Comparison of ENCODE assay signal across 25 cellular contexts in genomic region chr4:16952896-16953605, GRCh38. TPM values are rescaled to one million over a fixed set of nuclear protein-coding genes. Genes with fewer than 3 reads are reported as not detected.
A peak's percentile ranks its signal among the peaks of the same experiment; 100 is the strongest.
DNase-seq lines count a peak whose midpoint lies in the region; ATAC-seq, FAIRE-seq and TF ChIP-seq lines count a peak whose summit lies in the region.
"Had no signal": no experiment of that assay in that cellular context is flagged by ENCODE, and none has a peak within 500 bp of the region (broad histone marks: within the 10 kb centered on the region; RNA-seq: fewer than 3 reads in every experiment).

No MANE protein-coding gene starts in this region.

- H2AFZ ChIP-seq in GM23338 (peak overlapping the region; percentile 68), astrocyte (ENCODE audit: low read depth, low read length) (peak overlapping the region; percentile 43)

- peaks cover 4% of the 10 kb centered on the region for H3K9me3 ChIP-seq in astrocyte (ENCODE audit: insufficient read depth, low read depth, low read length)
- H3K9me3 ChIP-seq in thoracic aorta: peaks cover 4% of the 10 kb centered on the region

- peak overlapping the region; percentile 5 for H3K9ac ChIP-seq in astrocyte (ENCODE audit: low read length)
- H3K9ac ChIP-seq: KMS-11 had no signal

- peak; percentile 26 for FAIRE-seq in astrocyte (lab: Jason Lieb, UNC)
- FAIRE-seq: HTR-8/SVneo, TTC549 had no signal

- TF ChIP-seq CTCF in GM23338 (conservative IDR thresholded peaks at IDR 0.05; ENCODE audit: low read depth in 2 of 2) (no peak), astrocyte (IDR thresholded peaks at IDR 0.05; ENCODE audit: insufficient read depth, low read depth, low read length) (no peak), thoracic aorta (IDR thresholded peaks at IDR 0.05) (no peak), mesothelial cell of epicardium (IDR thresholded peaks at IDR 0.05; ENCODE audit: unreplicated experiment) (no peak)

- no peaks in the 10 kb centered on the region for H3K79me2 ChIP-seq in GM23338 (replicated peaks; ENCODE audit: insufficient read depth)
- H3K79me2 ChIP-seq in astrocyte (ENCODE audit: insufficient read depth, low read length): no peaks in the 10 kb centered on the region

- DNase-seq in GM23338 (ENCODE audit: low spot score) (no peak), astrocyte (ENCODE audit: low read depth) (peak; percentile 79), fibroblast of peridontal ligament (ENCODE audit: extremely low read depth) (peak; percentile 17), thoracic aorta (ENCODE audit: low spot score) (no peak), mucosa of gallbladder (ENCODE audit: low spot score) (no peak), mesothelial cell of epicardium (ENCODE audit: low spot score in 2 of 2, unreplicated experiment in 2 of 2) (no peak)
- DNase-seq: activated CD4-positive, CD25-positive, alpha-beta regulatory T cell treated with anti-CD3 and anti-CD28 coated beads, Interleukin-2, amount 50 U/mL, for 72 hours; activated CD8-positive, alpha-beta memory T cell treated with anti-CD3 and anti-CD28 coated beads for 24 hours; activated naive CD4-positive, alpha-beta T cell; activated T-cell treated with anti-CD3 and anti-CD28 coated beads, Interleukin-2, amount 50 U/mL, for 4 hours; amygdala; COR-L47; DMS79; kidney glomerular epithelial cell; naive B cell; NCI-H1694; NCI-H2171 treated with DMSO at 0.1 percent for 48 hours; NCI-H526 treated with DMSO at 0.1 percent for 48 hours; ovary; stimulated activated CD8-positive, alpha-beta memory T cell treated with anti-CD3 and anti-CD28 coated beads, Interleukin-4, amount 100 ng/mL, for 48 hours; SW 1271 had no signal

- ATAC-seq in GM23338: no peak
- no peak for ATAC-seq in thoracic aorta (ENCODE audit: insufficient number of reproducible peaks, low FRiP score, low read depth)
- no peak for ATAC-seq in GM19023 (IDR thresholded peaks at IDR 0.05; ENCODE audit: unreplicated experiment)
- ATAC-seq: activated T-cell treated with anti-CD3 and anti-CD28 coated beads, Interleukin-2, amount 50 U/mL, for 4 hours had no signal

- H3K4me2 ChIP-seq in GM23338 (no peak overlapping the region), astrocyte (ENCODE audit: low read length) (peak overlapping the region; percentile 62)
- H3K4me2 ChIP-seq: KMS-11 had no signal

- H3K4me3 Mint-ChIP-seq in GM23338: no peak overlapping the region
- H3K4me3 Mint-ChIP-seq in astrocyte (ENCODE audit: unreplicated experiment): no peak overlapping the region
- H3K4me3 Mint-ChIP-seq in mesothelial cell of epicardium: no peak overlapping the region
- H3K4me3 Mint-ChIP-seq: activated T-cell treated with anti-CD3 and anti-CD28 coated beads, Interleukin-2, amount 50 U/mL, for 4 hours had no signal

- H3K9me3 Mint-ChIP-seq in GM23338 (peaks cover 19% of the 10 kb centered on the region), astrocyte (ENCODE audit: unreplicated experiment) (peaks cover 9% of the 10 kb centered on the region), mesothelial cell of epicardium (peaks cover 15% of the 10 kb centered on the region)

- H3K27me3 ChIP-seq in GM23338 (ENCODE audit: insufficient read depth) (no peaks in the 10 kb centered on the region), astrocyte (ENCODE audit: insufficient read depth, low read length) (no peaks in the 10 kb centered on the region), thoracic aorta (replicated peaks; ENCODE audit: insufficient read depth) (no peaks in the 10 kb centered on the region)
- H3K27me3 ChIP-seq: ovary had no signal

- peaks cover 16% of the 10 kb centered on the region for H3K36me3 Mint-ChIP-seq in GM23338 (ENCODE audit: low read depth)
- no peaks in the 10 kb centered on the region for H3K36me3 Mint-ChIP-seq in astrocyte (ENCODE audit: low read depth, unreplicated experiment)
- H3K36me3 Mint-ChIP-seq in mesothelial cell of epicardium: no peaks in the 10 kb centered on the region
- H3K36me3 Mint-ChIP-seq: naive B cell had no signal

- H3K4me1 Mint-ChIP-seq in GM23338 (peaks cover 9% of the 10 kb centered on the region), astrocyte (ENCODE audit: low read depth, unreplicated experiment) (peaks cover 1% of the 10 kb centered on the region), mesothelial cell of epicardium (peaks cover 12% of the 10 kb centered on the region)
- H3K4me1 Mint-ChIP-seq: naive B cell had no signal

- H3K27ac Mint-ChIP-seq in GM23338 (no peak overlapping the region), astrocyte (ENCODE audit: unreplicated experiment) (no peak overlapping the region), mesothelial cell of epicardium (no peak overlapping the region)
- H3K27ac Mint-ChIP-seq: naive B cell had no signal

- H3K27me3 Mint-ChIP-seq in GM23338 (ENCODE audit: insufficient read depth, low read depth, poor library complexity) (peaks cover 1% of the 10 kb centered on the region), astrocyte (ENCODE audit: low read depth, unreplicated experiment) (no peaks in the 10 kb centered on the region), mesothelial cell of epicardium (ENCODE audit: low read depth) (peaks cover 24% of the 10 kb centered on the region)
- H3K27me3 Mint-ChIP-seq: naive B cell had no signal

- no peak overlapping the region for H3K27ac ChIP-seq in GM23338 (ENCODE audit: low read depth)
- H3K27ac ChIP-seq in astrocyte (ENCODE audit: low read depth, low read length): no peak overlapping the region
- no peak overlapping the region for H3K27ac ChIP-seq in thoracic aorta
- H3K27ac ChIP-seq: KMS-11, ovary had no signal

- H3K36me3 ChIP-seq in GM23338 (ENCODE audit: insufficient read depth) (no peaks in the 10 kb centered on the region; the same call in none of the 2 replicates), astrocyte (ENCODE audit: insufficient read depth, low read length) (no peaks in the 10 kb centered on the region), thoracic aorta (no peaks in the 10 kb centered on the region)
- H3K36me3 ChIP-seq: ovary had no signal

- H3F3A ChIP-seq in GM23338 (replicated peaks; ENCODE audit: low read depth): peaks cover 3% of the 10 kb centered on the region; the same call in 1 of the 2 replicates

- H4K20me1 ChIP-seq in GM23338 (replicated peaks; ENCODE audit: insufficient read depth): no peaks in the 10 kb centered on the region
- H4K20me1 ChIP-seq in astrocyte (ENCODE audit: insufficient read depth, low read length): no peaks in the 10 kb centered on the region

- H3K9me2 ChIP-seq in GM23338 (ENCODE audit: insufficient read depth): no peaks in the 10 kb centered on the region; the same call in 1 of the 2 replicates

- peaks cover 11% of the 10 kb centered on the region for H3K4me1 ChIP-seq in GM23338 (ENCODE audit: insufficient read depth)
- peaks cover 7% of the 10 kb centered on the region for H3K4me1 ChIP-seq in astrocyte (ENCODE audit: insufficient read depth, low read length)
- peaks cover 6 to 10% of the 10 kb centered on the region in 2 donors for H3K4me1 ChIP-seq in thoracic aorta (ENCODE audit: control insufficient read depth in 1 of 2, low read depth in 2 of 2)

- no peak overlapping the region for H3K4me3 ChIP-seq in GM23338
- H3K4me3 ChIP-seq in astrocyte (ENCODE audit: insufficient read depth, low read depth, low read length): peak overlapping the region; percentile 22
- H3K4me3 ChIP-seq in thoracic aorta: peak overlapping the region; percentile 11
- H3K4me3 ChIP-seq: ovary had no signal

RNA-seq across cellular contexts. Expression of gene LDB2, which starts 54.6 kb away (rescaled TPM):
- total RNA-seq in GM23338 (2014; rRNA removed; shearing (Covaris generic)): 80.1 and 89.1 TPM in 2 replicates
- 48.6 and 51.3 TPM in 2 replicates for polyA plus RNA-seq in GM23338 (2016; fragmentation: Nextera tagmentation; extraction: Ambion mirVana)
- total RNA-seq in astrocyte (4.9 and 9.4 TPM in 2 replicates), thoracic aorta (10 to 100 TPM; 31.0 to 34.1 TPM), mucosa of gallbladder (16.9 TPM), mesothelial cell of epicardium (4.6 to 7.6 TPM (median 7.3 TPM) in 3 replicates)

Comparison
In these comparisons a context has a peak if more than half of its experiments do, and no peak if none do; other contexts are left out.
1. DNase-seq: peak in astrocyte (single experiment) and fibroblast of peridontal ligament (single experiment); none in GM23338 (single experiment), thoracic aorta (single experiment), mucosa of gallbladder (single experiment) and mesothelial cell of epicardium (0 of 2).